ENCODE assay signal across 17 cellular contexts in genomic region chr4:148029781-148030180, GRCh38.
"Had no signal": no experiment of that assay in that cellular context is flagged by ENCODE, and none has a peak within 500 bp of the region (broad histone marks: within the 10 kb centered on the region; RNA-seq: fewer than 3 reads in every experiment).

No MANE protein-coding gene starts in this region.

- H3K4me3 ChIP-seq: adrenal gland, lower lobe of right lung, right lobe of liver, transverse colon had no signal

- H3K27ac ChIP-seq: adrenal gland, lower lobe of right lung, right lobe of liver, transverse colon had no signal

- H3K27ac Mint-ChIP-seq: effector memory CD8-positive, alpha-beta T cell; naive B cell; progenitor cell of endocrine pancreas; stimulated activated naive B cell treated with anti-CD40 and anti-IgM and Interleukin-4, amounts not matched to agents 10 μg/mL and 1 μg/mL and 100 μg/mL, for 72 hours; T-cell had no signal

- H3K4me3 Mint-ChIP-seq: central memory CD8-positive, alpha-beta T cell; effector memory CD8-positive, alpha-beta T cell; naive B cell; stimulated activated naive B cell treated with anti-CD40 and anti-IgM and Interleukin-4, amounts not matched to agents 10 μg/mL and 1 μg/mL and 100 μg/mL, for 72 hours; T-cell; WTC11 had no signal

- H3K9me3 ChIP-seq: adrenal gland, lower lobe of right lung, right lobe of liver, transverse colon had no signal

- DNase-seq: activated CD4-positive, alpha-beta T cell treated with anti-CD3 and anti-CD28 coated beads for 48 hours; activated naive CD4-positive, alpha-beta T cell treated with anti-CD3 and anti-CD28 coated beads, Interleukin-2, amount 50 U/mL, for 16 hours; adrenal gland; effector memory CD8-positive, alpha-beta T cell; hippocampal formation; lower lobe of right lung; midbrain; naive B cell; right lobe of liver; stimulated activated CD4-positive, alpha-beta T cell treated with anti-CD3 and anti-CD28 coated beads, Interleukin-2, amount 100 ng/mL, for 24 hours; stimulated activated naive B cell treated with anti-CD40 and anti-IgM and Interleukin-4, amounts not matched to agents 10 μg/mL and 1 μg/mL and 100 μg/mL, for 72 hours; substantia nigra; T-cell; transverse colon had no signal

- H3K36me3 Mint-ChIP-seq: stimulated activated naive B cell treated with anti-CD40 and anti-IgM and Interleukin-4, amounts not matched to agents 10 μg/mL and 1 μg/mL and 100 μg/mL, for 72 hours; WTC11 had no signal

- H3K4me1 ChIP-seq: lower lobe of right lung had no signal

- H3K4me1 Mint-ChIP-seq: central memory CD8-positive, alpha-beta T cell; naive B cell; stimulated activated naive B cell treated with anti-CD40 and anti-IgM and Interleukin-4, amounts not matched to agents 10 μg/mL and 1 μg/mL and 100 μg/mL, for 72 hours; T-cell had no signal

- H3K36me3 ChIP-seq: adrenal gland, right lobe of liver, transverse colon had no signal

- H3K27me3 ChIP-seq: adrenal gland, right lobe of liver, transverse colon had no signal

- H3K27me3 Mint-ChIP-seq: central memory CD8-positive, alpha-beta T cell; effector memory CD8-positive, alpha-beta T cell; naive B cell; progenitor cell of endocrine pancreas; stimulated activated naive B cell treated with anti-CD40 and anti-IgM and Interleukin-4, amounts not matched to agents 10 μg/mL and 1 μg/mL and 100 μg/mL, for 72 hours; T-cell had no signal
